8 cellular contexts compared by ENCODE assay signal in genomic region chr20:62926229-62927127, GRCh38. TPM values are rescaled to one million over a fixed set of nuclear protein-coding genes. Genes with fewer than 3 reads are reported as not detected.
DNase-seq lines count a peak whose midpoint lies in the region; ATAC-seq and TF ChIP-seq lines count a peak whose summit lies in the region.

DIDO1 (minus strand) TSS chr20:62926505.

- H3K27me3 ChIP-seq in kidney epithelial cell (ENCODE audit: control insufficient read depth, insufficient read depth, low read length), result no peaks in the 10 kb centered on the region

- DNase-seq in AG08395 (ENCODE audit: low spot score) (peak; percentile 96), NCI-H226 (peak; percentile 70), cerebellar cortex (ENCODE audit: low spot score) (peak; percentile 87), kidney epithelial cell (ENCODE audit: low read depth) (peak; percentile 51)
- peak; percentile 76 to 89 (median 81) for DNase-seq in activated CD4-positive, CD25-positive, alpha-beta regulatory T cell (lab: John Stamatoyannopoulos, UW)
- DNase-seq in stimulated activated CD4-positive, alpha-beta T cell treated with anti-CD3 and anti-CD28 coated beads, Interleukin-15, amount 100 ng/mL, for 48 hours (ENCODE audit: low read depth in 2 of 2), result peak; percentile 83 to 87

- H3K4me3 ChIP-seq in kidney epithelial cell (ENCODE audit: low read depth, low read length), result peak within 1 kb of the TSS; percentile 96

- H3K36me3 ChIP-seq in kidney epithelial cell (ENCODE audit: control insufficient read depth, insufficient read depth, low read length), result no peaks in the 10 kb centered on the region

- TF ChIP-seq CTCF in kidney epithelial cell (IDR thresholded peaks at IDR 0.05; ENCODE audit: insufficient read depth, low read length, poor library complexity, severe bottlenecking), result no peak

- ATAC-seq in GM18907 (IDR thresholded peaks at IDR 0.05; ENCODE audit: unreplicated experiment), result peak; percentile 75
- ATAC-seq in HG03139 (IDR thresholded peaks at IDR 0.05; ENCODE audit: unreplicated experiment), result peak; percentile 64

RNA-seq across cellular contexts. Expression of gene DIDO1, which starts in this region (rescaled TPM):
- total RNA-seq in kidney epithelial cell, result 37.9 and 40.2 TPM in 2 replicates

Comparison
In these comparisons a context has a peak if more than half of its experiments do, and no peak if none do; other contexts are left out.
1. Peak in every context shown above with its lines: DNase-seq, ATAC-seq and H3K4me3 ChIP-seq.